Comparison of ENCODE assay signal across 1 cellular context in genomic region chr2:45264227-45265225, GRCh38.
A peak's percentile ranks its signal among the peaks of the same experiment; 100 is the strongest.
TF ChIP-seq lines count a peak whose summit lies in the region.

No MANE protein-coding gene starts in this region.

TF ChIP-seq in HepG2, 621 proteins besides CTCF, POLR2A, EP300 and RAD21 (continued from another document):
- TF ChIP-seq GMEB2 (CRISPR knock-in tag; IDR thresholded peaks at IDR 0.05; ENCODE audit: low read depth) (no peak), ZFP1 (CRISPR knock-in tag; IDR thresholded peaks at IDR 0.05) (no peak), BORCS8-MEF2B (CRISPR knock-in tag; IDR thresholded peaks at IDR 0.05) (no peak), HNF4A (CRISPR knock-in tag; IDR thresholded peaks at IDR 0.05) (peak; percentile 60), FOSL2 (CRISPR knock-in tag; IDR thresholded peaks at IDR 0.05) (0 out of 2 replicates have a peak, but pooled peaks have one; percentile 56), HNF4G (IDR thresholded peaks at IDR 0.05; ENCODE audit: borderline replicate concordance, low read depth, low read length) (0 out of 2 replicates have a peak, but pooled peaks have one; percentile 6), HNF4G (CRISPR knock-in tag; IDR thresholded peaks at IDR 0.05; ENCODE audit: borderline replicate concordance, low read depth) (no peak), NFAT5 (CRISPR knock-in tag; IDR thresholded peaks at IDR 0.05) (no peak), U2AF1 (optimal IDR thresholded peaks at IDR 0.05; ENCODE audit: low read depth, low read length) (no peak), ZNF232 (CRISPR knock-in tag; IDR thresholded peaks at IDR 0.05; ENCODE audit: borderline replicate concordance) (peak; percentile 97), PAXIP1 (CRISPR knock-in tag; conservative IDR thresholded peaks at IDR 0.05) (0 out of 2 replicates have a peak, but pooled peaks have one; percentile 20), ETV6 (CRISPR knock-in tag; conservative IDR thresholded peaks at IDR 0.05) (no peak), ZSCAN22 (CRISPR knock-in tag; IDR thresholded peaks at IDR 0.05) (no peak), ZNF12 (CRISPR knock-in tag; IDR thresholded peaks at IDR 0.05) (0 out of 2 replicates have a peak, but pooled peaks have one; percentile 12), ZNF407 (CRISPR knock-in tag; IDR thresholded peaks at IDR 0.05; ENCODE audit: not compliant biosample characterization) (no peak), CHCHD3 (CRISPR knock-in tag; IDR thresholded peaks at IDR 0.05) (no peak), ZNF331 (CRISPR knock-in tag; IDR thresholded peaks at IDR 0.05) (no peak), TFE3 (CRISPR knock-in tag; IDR thresholded peaks at IDR 0.05) (no peak), KLF6 (CRISPR knock-in tag; IDR thresholded peaks at IDR 0.05) (no peak), CREBL2 (CRISPR knock-in tag; IDR thresholded peaks at IDR 0.05; ENCODE audit: borderline replicate concordance) (no peak), ZNF281 (CRISPR knock-in tag; IDR thresholded peaks at IDR 0.05; ENCODE audit: borderline replicate concordance) (peak; percentile 56; the same call in 1 of the 2 replicates), ZNF597 (CRISPR knock-in tag; IDR thresholded peaks at IDR 0.05) (no peak), SUZ12 (IDR thresholded peaks at IDR 0.05; ENCODE audit: low read depth, low read length) (no peak), MTA3 (CRISPR knock-in tag; IDR thresholded peaks at IDR 0.05) (no peak), KLF9 (CRISPR knock-in tag; IDR thresholded peaks at IDR 0.05; ENCODE audit: low read depth) (no peak), NPAS2 (CRISPR knock-in tag; IDR thresholded peaks at IDR 0.05; ENCODE audit: borderline replicate concordance) (no peak)
TF ChIP-seq in HepG2: peak in this region for 7.
